Comparison of ENCODE assay signal across 1 cellular context in the genomic region with DNA sequence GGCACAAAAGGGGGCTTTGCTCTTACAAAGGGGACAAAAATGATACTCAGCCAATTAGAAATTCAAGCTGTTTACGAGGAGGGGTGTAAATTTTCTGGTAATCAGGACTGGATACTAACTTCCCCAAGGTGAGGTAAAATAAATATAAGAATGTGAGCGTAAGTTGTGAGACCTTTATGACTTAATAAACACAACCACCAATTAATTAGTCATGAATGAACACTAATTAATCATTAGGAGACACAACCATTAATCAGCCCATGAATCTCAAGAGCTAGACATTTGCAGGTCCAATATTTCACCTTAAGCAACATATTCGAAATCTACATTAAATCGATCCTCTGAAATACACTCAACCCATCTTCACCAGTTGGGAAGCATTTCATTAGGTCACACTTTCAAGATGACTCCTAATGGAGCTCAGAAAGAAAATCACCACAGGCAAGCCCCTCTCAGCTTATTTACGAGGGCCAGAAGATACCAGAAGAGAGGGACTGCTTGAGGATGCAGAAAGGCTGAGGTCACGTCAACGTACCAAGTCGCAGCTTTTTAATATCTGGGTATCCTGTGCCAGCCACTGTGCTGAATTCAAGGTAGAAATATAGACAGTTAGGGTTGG.
TF ChIP-seq lines count a peak whose summit lies in the region.

No MANE protein-coding gene starts in this region.

TF ChIP-seq in GM23338, 12 proteins besides CTCF, POLR2A, EP300 and RAD21 (continued from another document):
- TF ChIP-seq, protein P1, sequence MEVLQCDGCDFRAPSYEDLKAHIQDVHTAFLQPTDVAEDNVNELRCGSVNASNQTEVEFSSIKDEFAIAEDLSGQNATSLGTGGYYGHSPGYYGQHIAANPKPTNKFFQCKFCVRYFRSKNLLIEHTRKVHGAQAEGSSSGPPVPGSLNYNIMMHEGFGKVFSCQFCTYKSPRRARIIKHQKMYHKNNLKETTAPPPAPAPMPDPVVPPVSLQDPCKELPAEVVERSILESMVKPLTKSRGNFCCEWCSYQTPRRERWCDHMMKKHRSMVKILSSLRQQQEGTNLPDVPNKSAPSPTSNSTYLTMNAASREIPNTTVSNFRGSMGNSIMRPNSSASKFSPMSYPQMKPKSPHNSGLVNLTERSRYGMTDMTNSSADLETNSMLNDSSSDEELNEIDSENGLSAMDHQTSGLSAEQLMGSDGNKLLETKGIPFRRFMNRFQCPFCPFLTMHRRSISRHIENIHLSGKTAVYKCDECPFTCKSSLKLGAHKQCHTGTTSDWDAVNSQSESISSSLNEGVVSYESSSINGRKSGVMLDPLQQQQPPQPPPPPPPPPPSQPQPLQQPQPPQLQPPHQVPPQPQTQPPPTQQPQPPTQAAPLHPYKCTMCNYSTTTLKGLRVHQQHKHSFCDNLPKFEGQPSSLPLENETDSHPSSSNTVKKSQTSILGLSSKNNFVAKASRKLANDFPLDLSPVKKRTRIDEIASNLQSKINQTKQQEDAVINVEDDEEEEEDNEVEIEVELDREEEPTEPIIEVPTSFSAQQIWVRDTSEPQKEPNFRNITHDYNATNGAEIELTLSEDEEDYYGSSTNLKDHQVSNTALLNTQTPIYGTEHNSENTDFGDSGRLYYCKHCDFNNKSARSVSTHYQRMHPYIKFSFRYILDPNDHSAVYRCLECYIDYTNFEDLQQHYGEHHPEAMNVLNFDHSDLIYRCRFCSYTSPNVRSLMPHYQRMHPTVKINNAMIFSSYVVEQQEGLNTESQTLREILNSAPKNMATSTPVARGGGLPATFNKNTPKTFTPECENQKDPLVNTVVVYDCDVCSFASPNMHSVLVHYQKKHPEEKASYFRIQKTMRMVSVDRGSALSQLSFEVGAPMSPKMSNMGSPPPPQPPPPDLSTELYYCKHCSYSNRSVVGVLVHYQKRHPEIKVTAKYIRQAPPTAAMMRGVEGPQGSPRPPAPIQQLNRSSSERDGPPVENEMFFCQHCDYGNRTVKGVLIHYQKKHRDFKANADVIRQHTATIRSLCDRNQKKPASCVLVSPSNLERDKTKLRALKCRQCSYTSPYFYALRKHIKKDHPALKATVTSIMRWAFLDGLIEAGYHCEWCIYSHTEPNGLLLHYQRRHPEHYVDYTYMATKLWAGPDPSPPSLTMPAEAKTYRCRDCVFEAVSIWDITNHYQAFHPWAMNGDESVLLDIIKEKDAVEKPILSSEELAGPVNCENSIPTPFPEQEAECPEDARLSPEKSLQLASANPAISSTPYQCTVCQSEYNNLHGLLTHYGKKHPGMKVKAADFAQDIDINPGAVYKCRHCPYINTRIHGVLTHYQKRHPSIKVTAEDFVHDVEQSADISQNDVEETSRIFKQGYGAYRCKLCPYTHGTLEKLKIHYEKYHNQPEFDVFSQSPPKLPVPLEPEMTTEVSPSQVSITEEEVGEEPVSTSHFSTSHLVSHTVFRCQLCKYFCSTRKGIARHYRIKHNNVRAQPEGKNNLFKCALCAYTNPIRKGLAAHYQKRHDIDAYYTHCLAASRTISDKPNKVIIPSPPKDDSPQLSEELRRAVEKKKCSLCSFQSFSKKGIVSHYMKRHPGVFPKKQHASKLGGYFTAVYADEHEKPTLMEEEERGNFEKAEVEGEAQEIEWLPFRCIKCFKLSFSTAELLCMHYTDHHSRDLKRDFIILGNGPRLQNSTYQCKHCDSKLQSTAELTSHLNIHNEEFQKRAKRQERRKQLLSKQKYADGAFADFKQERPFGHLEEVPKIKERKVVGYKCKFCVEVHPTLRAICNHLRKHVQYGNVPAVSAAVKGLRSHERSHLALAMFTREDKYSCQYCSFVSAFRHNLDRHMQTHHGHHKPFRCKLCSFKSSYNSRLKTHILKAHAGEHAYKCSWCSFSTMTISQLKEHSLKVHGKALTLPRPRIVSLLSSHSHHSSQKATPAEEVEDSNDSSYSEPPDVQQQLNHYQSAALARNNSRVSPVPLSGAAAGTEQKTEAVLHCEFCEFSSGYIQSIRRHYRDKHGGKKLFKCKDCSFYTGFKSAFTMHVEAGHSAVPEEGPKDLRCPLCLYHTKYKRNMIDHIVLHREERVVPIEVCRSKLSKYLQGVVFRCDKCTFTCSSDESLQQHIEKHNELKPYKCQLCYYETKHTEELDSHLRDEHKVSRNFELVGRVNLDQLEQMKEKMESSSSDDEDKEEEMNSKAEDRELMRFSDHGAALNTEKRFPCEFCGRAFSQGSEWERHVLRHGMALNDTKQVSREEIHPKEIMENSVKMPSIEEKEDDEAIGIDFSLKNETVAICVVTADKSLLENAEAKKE (CRISPR knock-in tag; IDR thresholded peaks at IDR 0.05): no peak
